Comparison of ENCODE assay signal across 1 cellular context in the genomic region with DNA sequence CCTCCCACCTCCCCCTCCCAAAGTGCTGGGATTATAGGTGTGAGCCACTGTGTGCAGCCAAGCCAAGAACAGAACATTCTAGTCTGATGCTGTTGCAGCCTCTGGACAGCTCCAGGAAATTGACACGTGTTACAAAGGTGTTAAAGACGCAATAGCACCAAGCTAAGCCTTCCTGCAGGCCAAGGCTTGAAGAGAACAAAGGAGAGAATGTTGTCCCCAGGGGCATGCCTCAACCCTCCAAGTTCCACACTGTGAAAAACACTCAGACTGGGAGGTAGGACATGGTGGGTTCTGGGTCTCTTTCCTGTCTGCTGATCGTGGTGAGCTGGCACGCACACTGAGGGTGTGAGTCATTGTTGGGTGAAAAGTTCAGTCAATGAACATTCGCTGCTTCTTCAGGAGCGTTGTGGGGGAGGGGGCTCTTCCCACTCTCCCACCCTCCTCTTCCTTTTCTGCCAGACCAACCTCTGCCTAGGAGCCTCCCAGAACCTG.
TF ChIP-seq lines count a peak whose summit lies in the region.

No MANE protein-coding gene starts in this region.

TF ChIP-seq in IMR-90, 13 proteins besides CTCF, POLR2A, EP300 and RAD21 (continued from another document):
- TF ChIP-seq, protein P1, sequence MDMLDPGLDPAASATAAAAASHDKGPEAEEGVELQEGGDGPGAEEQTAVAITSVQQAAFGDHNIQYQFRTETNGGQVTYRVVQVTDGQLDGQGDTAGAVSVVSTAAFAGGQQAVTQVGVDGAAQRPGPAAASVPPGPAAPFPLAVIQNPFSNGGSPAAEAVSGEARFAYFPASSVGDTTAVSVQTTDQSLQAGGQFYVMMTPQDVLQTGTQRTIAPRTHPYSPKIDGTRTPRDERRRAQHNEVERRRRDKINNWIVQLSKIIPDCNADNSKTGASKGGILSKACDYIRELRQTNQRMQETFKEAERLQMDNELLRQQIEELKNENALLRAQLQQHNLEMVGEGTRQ (IDR thresholded peaks at IDR 0.05; ENCODE audit: low read depth, low read length) = 0 out of 2 replicates have a peak, but pooled peaks have one; percentile 16
- TF ChIP-seq SMC3 (IDR thresholded peaks at IDR 0.05; ENCODE audit: low read depth, low read length) (no peak), MXI1 (IDR thresholded peaks at IDR 0.05; ENCODE audit: borderline replicate concordance, low read depth, low read length) (no peak), BHLHE40 (IDR thresholded peaks at IDR 0.05; ENCODE audit: low read depth, low read length) (no peak; the same call in 1 of the 2 replicates), FOS (IDR thresholded peaks at IDR 0.05; ENCODE audit: low read depth, low read length) (peak; percentile 55; the same call in 1 of the 2 replicates), CEBPB (IDR thresholded peaks at IDR 0.05; ENCODE audit: low read depth, low read length) (no peak), RCOR1 (IDR thresholded peaks at IDR 0.05; ENCODE audit: insufficient replicate concordance, low read length) (no peak)
